ENCODE assay signal across 22 cellular contexts in the genomic region with DNA sequence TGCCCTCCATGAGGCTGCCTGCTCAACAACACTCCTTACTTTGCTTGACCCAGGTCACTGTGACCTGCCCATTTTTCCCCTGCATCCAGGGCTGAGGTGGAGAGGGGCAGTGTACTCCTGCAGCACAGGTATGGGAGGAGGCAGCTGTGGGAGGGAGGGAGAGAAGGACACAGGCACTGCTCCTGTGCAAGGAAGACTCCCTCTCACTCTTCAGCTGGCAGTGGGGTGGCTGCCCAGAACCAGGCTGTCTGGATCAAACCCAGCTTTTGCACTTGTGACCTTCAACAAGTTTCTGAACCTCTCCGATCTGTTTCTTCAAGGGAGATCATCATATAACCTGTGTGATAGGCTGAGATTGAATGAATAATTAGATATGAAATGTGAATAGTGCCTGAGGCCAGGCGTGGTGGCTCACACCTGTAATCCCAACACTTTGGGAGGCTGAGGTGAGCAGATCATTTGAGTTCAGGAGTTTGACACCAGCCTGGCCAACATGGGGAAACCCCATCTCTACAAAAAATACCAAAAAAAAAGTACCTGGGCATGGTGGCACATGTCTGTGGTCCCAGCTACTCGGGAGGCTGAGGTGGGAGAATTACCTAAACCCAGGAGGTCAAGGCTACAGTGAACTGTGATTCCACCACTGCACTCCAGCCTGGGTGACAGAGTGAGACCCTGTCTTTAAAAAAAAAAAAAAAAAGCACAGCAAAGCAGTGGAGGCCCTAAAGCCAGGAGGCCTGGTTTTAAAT. TPM values are rescaled to one million over a fixed set of nuclear protein-coding genes. Genes with fewer than 3 reads are reported as not detected.
DNase-seq lines count a peak whose midpoint lies in the region; ATAC-seq and TF ChIP-seq lines count a peak whose summit lies in the region.
"Had no signal": no experiment of that assay in that cellular context is flagged by ENCODE, and none has a peak within 500 bp of the region (broad histone marks: within the 10 kb centered on the region; RNA-seq: fewer than 3 reads in every experiment).

No MANE protein-coding gene starts in this region.

- H3K4me1 ChIP-seq in CD8-positive, alpha-beta memory T cell (ENCODE audit: insufficient read depth, low read length) = peaks cover 14% of the 10 kb centered on the region
- H3K4me1 ChIP-seq: A549, prostate gland, upper lobe of right lung had no signal

- intact Hi-C loops in natural killer cell (cut with micrococcal nuclease) = no loop called here

- DNase-seq in activated CD4-positive, alpha-beta T cell treated with anti-CD3 and anti-CD28 coated beads, Interleukin-2, amount 10 ng/mL, durations not matched to agents 7 days and 5 days = no peak
- DNase-seq in activated CD4-positive, alpha-beta T cell treated with anti-CD3 and anti-CD28 coated beads for 4 hours = no peak
- DNase-seq in CD8-positive, alpha-beta memory T cell = no peak
- no peak for DNase-seq in natural killer cell
- DNase-seq in WERI-Rb-1 = no peak
- no peak for DNase-seq in HuH-7.5 (ENCODE audit: low spot score)
- DNase-seq in AG20443 (ENCODE audit: low spot score) = no peak
- DNase-seq: activated CD4-positive, CD25-positive, alpha-beta regulatory T cell; activated T-cell treated with anti-CD3 and anti-CD28 coated beads for 4 hours; caudate nucleus; DMS79; esophagus squamous epithelium; H7; NCI-H2171; NCI-H82; RPMI8226; stimulated activated CD4-positive, alpha-beta T cell treated with anti-CD3 and anti-CD28 coated beads, Interleukin-12 subunit alpha, Interleukin-12 subunit beta, amount 100 ng/mL, for 4 hours; upper lobe of right lung had no signal

- peak overlapping the region; percentile 31 for H3K27ac Mint-ChIP-seq in activated CD4-positive, alpha-beta T cell treated with anti-CD3 and anti-CD28 coated beads, Interleukin-2, amount 10 ng/mL, durations not matched to agents 7 days and 5 days
- H3K27ac Mint-ChIP-seq in CD8-positive, alpha-beta memory T cell = peak overlapping the region; percentile 33 to 82 (median 76)
- H3K27ac Mint-ChIP-seq in activated T-helper 17 cell treated with anti-CD3 and anti-CD28 coated beads, Interleukin-2, amount 50 U/mL, for 72 hours = peak overlapping the region; percentile 82
- H3K27ac Mint-ChIP-seq in natural killer cell = no peak overlapping the region

- TF ChIP-seq CTCF in natural killer cell (IDR thresholded peaks at IDR 0.05) (no peak), WERI-Rb-1 (IDR thresholded peaks at IDR 0.05; ENCODE audit: low read depth, low read length) (no peak)

- H3K4me3 Mint-ChIP-seq in activated CD4-positive, alpha-beta T cell treated with anti-CD3 and anti-CD28 coated beads, Interleukin-2, amount 10 ng/mL, durations not matched to agents 7 days and 5 days = no peak overlapping the region
- peak overlapping the region in 1 of 7 donors; percentile 51 for H3K4me3 Mint-ChIP-seq in CD8-positive, alpha-beta memory T cell
- peak overlapping the region; percentile 20 for H3K4me3 Mint-ChIP-seq in activated T-helper 17 cell treated with anti-CD3 and anti-CD28 coated beads, Interleukin-2, amount 50 U/mL, for 72 hours
- no peak overlapping the region for H3K4me3 Mint-ChIP-seq in natural killer cell
- H3K4me3 Mint-ChIP-seq: natural killer cell treated with Interleukin-12 subunit alpha and Interleukin-12 subunit beta and Interleukin-15 and Interleukin-18, amount 100 ng/mL, for 72 hours had no signal

- POLR2A ChIA-PET in activated CD4-positive, alpha-beta T cell treated with anti-CD3 and anti-CD28 coated beads, Interleukin-2, amount 10 ng/mL, durations not matched to agents 7 days and 5 days (lab: Charles Lee) = no interaction called here
- POLR2A ChIA-PET in CD8-positive, alpha-beta memory T cell (lab: Charles Lee) = interaction anchor here (1.0 to 2.3 kb wide), 4 partner anchors 9 to 18 kb away, joined by 8 to 17 read pairs (median 12); a partner anchor contains a TSS

- peak; percentile 28 for ATAC-seq in activated T-helper 17 cell treated with anti-CD3 and anti-CD28 coated beads, Interleukin-2, amount 50 U/mL, for 72 hours (replicated peaks)
- ATAC-seq in natural killer cell = peak in 2 of 3 donors; percentile 10
- ATAC-seq: A549 had no signal

- no peaks in the 10 kb centered on the region for H3K36me3 ChIP-seq in CD8-positive, alpha-beta memory T cell (ENCODE audit: insufficient read depth, low read length)
- H3K36me3 ChIP-seq in WERI-Rb-1 = peaks cover 36% of the 10 kb centered on the region
- H3K36me3 ChIP-seq: prostate gland had no signal

- peaks cover 30% of the 10 kb centered on the region for H3K36me3 Mint-ChIP-seq in activated CD4-positive, alpha-beta T cell treated with anti-CD3 and anti-CD28 coated beads, Interleukin-2, amount 10 ng/mL, durations not matched to agents 7 days and 5 days (ENCODE audit: low read depth)
- H3K36me3 Mint-ChIP-seq in CD8-positive, alpha-beta memory T cell = peaks cover 0 to 53% (median 7%) of the 10 kb centered on the region in 3 donors
- H3K36me3 Mint-ChIP-seq in activated T-helper 17 cell treated with anti-CD3 and anti-CD28 coated beads, Interleukin-2, amount 50 U/mL, for 72 hours (ENCODE audit: low read depth) = peaks cover 84% of the 10 kb centered on the region
- H3K36me3 Mint-ChIP-seq in natural killer cell = no peaks in the 10 kb centered on the region
- H3K36me3 Mint-ChIP-seq: natural killer cell treated with Interleukin-12 subunit alpha and Interleukin-12 subunit beta and Interleukin-15 and Interleukin-18, amount 100 ng/mL, for 72 hours had no signal

- H3K27me3 ChIP-seq in CD8-positive, alpha-beta memory T cell (ENCODE audit: insufficient read depth, low read length, poor library complexity, severe bottlenecking) = no peaks in the 10 kb centered on the region
- no peaks in the 10 kb centered on the region for H3K27me3 ChIP-seq in WERI-Rb-1 (ENCODE audit: insufficient read depth, low read depth, severe bottlenecking)
- H3K27me3 ChIP-seq: upper lobe of right lung had no signal

- no peaks in the 10 kb centered on the region for H3K9me3 ChIP-seq in CD8-positive, alpha-beta memory T cell (ENCODE audit: low read length)
- no peaks in the 10 kb centered on the region for H3K9me3 ChIP-seq in WERI-Rb-1 (ENCODE audit: severe bottlenecking)
- H3K9me3 ChIP-seq: A549, esophagus squamous epithelium, prostate gland, upper lobe of right lung had no signal

- no peak overlapping the region for H3K4me3 ChIP-seq in CD8-positive, alpha-beta memory T cell (ENCODE audit: low read length)
- H3K4me3 ChIP-seq in WERI-Rb-1 (ENCODE audit: low read depth, low read length) = no peak overlapping the region
- H3K4me3 ChIP-seq: A549, esophagus squamous epithelium, prostate gland, upper lobe of right lung had no signal

- CTCF ChIA-PET in activated CD4-positive, alpha-beta T cell treated with anti-CD3 and anti-CD28 coated beads, Interleukin-2, amount 10 ng/mL, durations not matched to agents 7 days and 5 days (lab: Charles Lee) = interaction anchor here (0.6 to 6.2 kb wide), 10 partner anchors 7 to 37 kb away, joined by 3 to 40 read pairs (median 4); a partner anchor contains a TSS
- CTCF ChIA-PET in CD8-positive, alpha-beta memory T cell (lab: Charles Lee) = interaction anchor here (0.9 to 7.6 kb wide), 6 partner anchors 12 to 167 kb away, joined by 3 to 46 read pairs (median 4); a partner anchor contains a TSS

- H3K4me1 Mint-ChIP-seq in activated CD4-positive, alpha-beta T cell treated with anti-CD3 and anti-CD28 coated beads, Interleukin-2, amount 10 ng/mL, durations not matched to agents 7 days and 5 days = peaks cover 49% of the 10 kb centered on the region
- H3K4me1 Mint-ChIP-seq in CD8-positive, alpha-beta memory T cell = peaks cover 21 to 36% (median 34%) of the 10 kb centered on the region in 3 donors
- H3K4me1 Mint-ChIP-seq in activated T-helper 17 cell treated with anti-CD3 and anti-CD28 coated beads, Interleukin-2, amount 50 U/mL, for 72 hours = peaks cover 26% of the 10 kb centered on the region
- peaks cover 0 to 12% of the 10 kb centered on the region in 2 donors for H3K4me1 Mint-ChIP-seq in natural killer cell

- no peak overlapping the region for H3K27ac ChIP-seq in CD8-positive, alpha-beta memory T cell (ENCODE audit: low read depth, low read length)
- no peak overlapping the region for H3K27ac ChIP-seq in WERI-Rb-1
- H3K27ac ChIP-seq: A549, esophagus squamous epithelium, prostate gland, upper lobe of right lung had no signal

- no peaks in the 10 kb centered on the region for H3K9me3 Mint-ChIP-seq in activated CD4-positive, alpha-beta T cell treated with anti-CD3 and anti-CD28 coated beads, Interleukin-2, amount 10 ng/mL, durations not matched to agents 7 days and 5 days
- H3K9me3 Mint-ChIP-seq in CD8-positive, alpha-beta memory T cell = no peaks in the 10 kb centered on the region
- H3K9me3 Mint-ChIP-seq in activated T-helper 17 cell treated with anti-CD3 and anti-CD28 coated beads, Interleukin-2, amount 50 U/mL, for 72 hours = no peaks in the 10 kb centered on the region
- H3K9me3 Mint-ChIP-seq in natural killer cell = no peaks in the 10 kb centered on the region
- H3K9me3 Mint-ChIP-seq: natural killer cell treated with Interleukin-12 subunit alpha and Interleukin-12 subunit beta and Interleukin-15 and Interleukin-18, amount 100 ng/mL, for 72 hours had no signal

- no peaks in the 10 kb centered on the region for H3K27me3 Mint-ChIP-seq in activated CD4-positive, alpha-beta T cell treated with anti-CD3 and anti-CD28 coated beads, Interleukin-2, amount 10 ng/mL, durations not matched to agents 7 days and 5 days
- H3K27me3 Mint-ChIP-seq in CD8-positive, alpha-beta memory T cell = no peaks in the 10 kb centered on the region
- no peaks in the 10 kb centered on the region for H3K27me3 Mint-ChIP-seq in activated T-helper 17 cell treated with anti-CD3 and anti-CD28 coated beads, Interleukin-2, amount 50 U/mL, for 72 hours
- no peaks in the 10 kb centered on the region for H3K27me3 Mint-ChIP-seq in natural killer cell (ENCODE audit: low read depth in 2 of 2)
- H3K27me3 Mint-ChIP-seq: natural killer cell treated with Interleukin-12 subunit alpha and Interleukin-12 subunit beta and Interleukin-15 and Interleukin-18, amount 100 ng/mL, for 72 hours had no signal

RNA-seq across cellular contexts. Expression of a gene that starts 14.2 kb away (rescaled TPM):
- total RNA-seq in activated CD4-positive, alpha-beta T cell treated with anti-CD3 and anti-CD28 coated beads, Interleukin-2, amount 10 ng/mL, durations not matched to agents 7 days and 5 days = 10 to 100 TPM; 24.1 to 26.0 TPM
- 10 to 100 TPM; 46.1 to 49.8 TPM for total RNA-seq in CD8-positive, alpha-beta memory T cell
- polyA plus RNA-seq in CD8-positive, alpha-beta memory T cell = 24.6 TPM
- 10 to 100 TPM; 43.8 to 57.1 TPM for total RNA-seq in activated T-helper 17 cell treated with anti-CD3 and anti-CD28 coated beads, Interleukin-2, amount 50 U/mL, for 72 hours
- total RNA-seq in natural killer cell = 10 to 100 TPM; 19.9 to 28.5 (median 25.9) TPM

RNA-seq across cellular contexts. Expression of a gene that starts 18.0 kb away (rescaled TPM):
- total RNA-seq in activated CD4-positive, alpha-beta T cell treated with anti-CD3 and anti-CD28 coated beads, Interleukin-2, amount 10 ng/mL, durations not matched to agents 7 days and 5 days = 10 to 100 TPM; 87.9 to 97.0 TPM
- total RNA-seq in CD8-positive, alpha-beta memory T cell = 100 to 1,000 TPM; 159 to 173 TPM
- 180 TPM for polyA plus RNA-seq in CD8-positive, alpha-beta memory T cell
- total RNA-seq in activated T-helper 17 cell treated with anti-CD3 and anti-CD28 coated beads, Interleukin-2, amount 50 U/mL, for 72 hours = 100 to 1,000 TPM in 1 of 2 donors, 10 to 100 TPM in 1; 60.8 to 186 TPM
- 100 to 1,000 TPM; 158 to 265 (median 247) TPM for total RNA-seq in natural killer cell

RNA-seq across cellular contexts. Expression of a gene that starts 46.2 kb away (rescaled TPM):
- total RNA-seq in activated CD4-positive, alpha-beta T cell treated with anti-CD3 and anti-CD28 coated beads, Interleukin-2, amount 10 ng/mL, durations not matched to agents 7 days and 5 days = under 1 TPM; 0.25 to 0.42 TPM
- total RNA-seq in CD8-positive, alpha-beta memory T cell = not detected
- polyA plus RNA-seq in CD8-positive, alpha-beta memory T cell = not detected
- 10 to 100 TPM in 1 of 2 donors, 1 to 10 TPM in 1; 4.4 to 10.1 TPM for total RNA-seq in activated T-helper 17 cell treated with anti-CD3 and anti-CD28 coated beads, Interleukin-2, amount 50 U/mL, for 72 hours
- 10 to 100 TPM in 1 of 3 donors, 1 to 10 TPM in 2; 2.7 to 13.5 (median 2.7) TPM for total RNA-seq in natural killer cell

RNA-seq across cellular contexts. Expression of a gene that starts 58.4 kb away (rescaled TPM):
- 10 to 100 TPM; 87.3 to 92.7 TPM for total RNA-seq in activated CD4-positive, alpha-beta T cell treated with anti-CD3 and anti-CD28 coated beads, Interleukin-2, amount 10 ng/mL, durations not matched to agents 7 days and 5 days
- 10 to 100 TPM; 47.8 to 51.2 TPM for total RNA-seq in CD8-positive, alpha-beta memory T cell
- polyA plus RNA-seq in CD8-positive, alpha-beta memory T cell = 15.0 TPM
- total RNA-seq in activated T-helper 17 cell treated with anti-CD3 and anti-CD28 coated beads, Interleukin-2, amount 50 U/mL, for 72 hours = 10 to 100 TPM; 42.4 to 43.7 TPM
- total RNA-seq in natural killer cell = 100 to 1,000 TPM in 1 of 3 donors, 10 to 100 TPM in 2; 77.0 to 116 (median 90.3) TPM

Comparison
In these comparisons a context has a peak if more than half of its experiments do, and no peak if none do; other contexts are left out.
1. H3K27ac Mint-ChIP-seq: peak in activated CD4-positive, alpha-beta T cell treated with anti-CD3 and anti-CD28 coated beads, Interleukin-2, amount 10 ng/mL, durations not matched to agents 7 days and 5 days (single experiment), CD8-positive, alpha-beta memory T cell (8 of 8) and activated T-helper 17 cell treated with anti-CD3 and anti-CD28 coated beads, Interleukin-2, amount 50 U/mL, for 72 hours (single experiment); none in natural killer cell (0 of 2).